In the genomic region with DNA sequence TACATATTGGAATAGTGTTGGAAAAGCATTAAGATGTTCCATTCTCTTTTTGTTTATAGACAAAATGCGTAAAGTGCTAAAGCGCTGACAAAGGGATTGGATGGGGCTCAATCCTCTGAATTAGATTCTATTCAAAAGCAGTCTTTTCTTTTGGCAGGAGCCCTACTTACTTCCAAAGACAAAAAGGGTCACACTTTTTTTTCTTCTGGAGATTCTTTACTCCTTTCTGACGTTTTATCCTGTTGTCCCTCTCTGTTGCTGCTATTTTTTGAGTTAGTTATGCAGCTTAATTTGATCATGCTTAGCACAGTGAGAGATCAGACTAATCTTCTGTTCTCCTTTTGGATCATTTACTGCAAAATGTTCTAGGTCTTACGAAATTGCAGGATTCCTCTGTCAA, we compare ENCODE assay signal across 20 cellular contexts.
"Had no signal": no experiment of that assay in that cellular context is flagged by ENCODE, and none has a peak within 500 bp of the region (broad histone marks: within the 10 kb centered on the region; RNA-seq: fewer than 3 reads in every experiment).

No MANE protein-coding gene starts in this region.

- ATAC-seq: activated naive CD4-positive, alpha-beta T cell treated with anti-CD3 and anti-CD28 coated beads, Interleukin-2, amount 50 U/mL, for 72 hours; activated T-cell treated with anti-CD3 and anti-CD28 coated beads, Interleukin-2, amount 50 U/mL, for 72 hours; body of pancreas; left lobe of liver had no signal

- H3K9me3 ChIP-seq: body of pancreas, right atrium auricular region, tibial nerve, uterus had no signal

- DNase-seq: activated CD4-positive, alpha-beta memory T cell treated with anti-CD3 and anti-CD28 coated beads, Interleukin-2, amount 10 ng/mL, durations not matched to agents 7 days and 5 days; activated gamma-delta T cell; activated T-cell treated with anti-CD3 and anti-CD28 coated beads, Interleukin-2, amount 50 U/mL, for 72 hours; amygdala; body of pancreas; cortex of kidney; effector CD4-positive, alpha-beta T cell; naive B cell; stimulated activated CD4-positive, alpha-beta T cell treated with anti-CD3 and anti-CD28 coated beads, Interleukin-15, amount 100 ng/mL, for 24 hours; stimulated activated CD4-positive, alpha-beta T cell treated with anti-CD3 and anti-CD28 coated beads, Interleukin-4, amount 100 ng/mL, for 1 hour; stimulated activated naive CD4-positive, alpha-beta T cell; T-helper 1 cell; uterus had no signal

- H3K27ac ChIP-seq: body of pancreas, hepatocyte, right atrium auricular region, skin epidermis, tibial nerve, uterus, VCaP had no signal

- H3K4me1 ChIP-seq: body of pancreas, right atrium auricular region, uterus had no signal

- H3K4me3 ChIP-seq: body of pancreas, hepatocyte, right atrium auricular region, skin epidermis, tibial nerve, uterus had no signal

- H3K36me3 ChIP-seq: right atrium auricular region, tibial nerve, uterus had no signal

- H3K27me3 ChIP-seq: body of pancreas, hepatocyte, right atrium auricular region, tibial nerve, uterus had no signal
